In the genomic region with DNA sequence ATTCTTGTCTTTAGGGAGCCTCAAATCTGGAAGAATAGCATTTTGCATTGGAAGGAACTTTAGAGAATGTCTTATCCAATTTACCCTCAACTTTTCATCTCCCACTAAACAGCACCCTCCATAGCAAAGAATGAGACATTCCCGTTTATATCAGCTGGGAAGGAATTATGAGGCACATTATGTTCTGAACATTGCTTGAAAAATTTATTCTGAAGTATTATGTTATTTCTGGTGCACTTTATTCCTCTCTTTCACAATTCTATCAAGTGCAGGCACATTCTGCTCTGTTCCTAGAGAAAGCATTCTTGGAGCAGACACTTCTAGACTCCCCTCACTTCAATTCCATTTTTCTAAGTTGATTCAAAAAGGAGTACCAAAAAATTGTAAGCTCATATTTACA, we compare ENCODE assay signal across 20 cellular contexts.
A peak's percentile ranks its signal among the peaks of the same experiment; 100 is the strongest.
DNase-seq lines count a peak whose midpoint lies in the region; TF ChIP-seq lines count a peak whose summit lies in the region.
"Had no signal": no experiment of that assay in that cellular context is flagged by ENCODE, and none has a peak within 500 bp of the region (broad histone marks: within the 10 kb centered on the region; RNA-seq: fewer than 3 reads in every experiment).

No MANE protein-coding gene starts in this region.

- peaks cover 4% of the 10 kb centered on the region for H3K36me3 Mint-ChIP-seq in neural progenitor cell
- H3K36me3 Mint-ChIP-seq: CD4-positive, alpha-beta memory T cell had no signal

- no peak overlapping the region for H2AFZ ChIP-seq in hepatocyte
- no peak overlapping the region for H2AFZ ChIP-seq in neural progenitor cell (replicated peaks)

- H3K79me2 ChIP-seq in hepatocyte (no peaks in the 10 kb centered on the region), neural progenitor cell (ENCODE audit: low read depth) (no peaks in the 10 kb centered on the region)

- DNase-seq in esophagus squamous epithelium (lab: John Stamatoyannopoulos, UW) (no peak), hepatocyte (ENCODE audit: low spot score) (no peak), sigmoid colon (no peak), tibial nerve (ENCODE audit: low spot score in 2 of 2) (no peak), neural progenitor cell (ENCODE audit: low spot score) (no peak), putamen (ENCODE audit: low spot score) (no peak), RPMI8226 (no peak)
- DNase-seq: Caco-2; CD4-positive, alpha-beta memory T cell; DMS 273 treated with DMSO at 0.1 percent for 48 hours; DMS79 treated with DMSO at 0.1 percent for 48 hours; IMR-90; NCI-H1417; NCI-H1694 treated with DMSO at 0.1 percent for 48 hours; NCI-H2081 treated with DMSO at 0.1 percent for 48 hours; NCI-H2171 treated with DMSO at 0.1 percent for 48 hours; NCI-H524 treated with DMSO at 0.1 percent for 48 hours; Peyer's patch had no signal

- peaks cover 25% of the 10 kb centered on the region for H3K4me1 Mint-ChIP-seq in neural progenitor cell
- H3K4me1 Mint-ChIP-seq: CD4-positive, alpha-beta memory T cell had no signal

- no peaks in the 10 kb centered on the region for H3K9me2 ChIP-seq in hepatocyte (replicated peaks; ENCODE audit: insufficient read depth)

- peak in 2 of 4 donors; percentile 20 to 83 for TF ChIP-seq EP300 in sigmoid colon (IDR thresholded peaks at IDR 0.05)
- TF ChIP-seq EP300 in tibial nerve (IDR thresholded peaks at IDR 0.05): peak; percentile 46 to 89

- intact Hi-C loops in esophagus squamous epithelium (cut with DNase I): no loop called here
- intact Hi-C loops in sigmoid colon (cut with DNase I): no loop called here

- no peak overlapping the region for H3K4me3 Mint-ChIP-seq in neural progenitor cell
- H3K4me3 Mint-ChIP-seq: CD4-positive, alpha-beta memory T cell had no signal

- WGBS in esophagus squamous epithelium, 2 donors: 59 to 77% methylated on average over 1 of the region's 1 CpG
- 90% methylated on average over 1 of the region's 1 CpG for WGBS in hepatocyte (ENCODE audit: low lambda C conversion rate, missing lambda C conversion rate)
- WGBS in sigmoid colon, 2 donors: 84 to 88% methylated on average over 1 of the region's 1 CpG
- 47 to 50% methylated on average over 1 of the region's 1 CpG for WGBS in tibial nerve, 2 donors

- H3K4me3 ChIP-seq in esophagus squamous epithelium (no peak overlapping the region), hepatocyte (no peak overlapping the region), sigmoid colon (no peak overlapping the region), tibial nerve (no peak overlapping the region), neural progenitor cell (no peak overlapping the region)
- H3K4me3 ChIP-seq: BLaER1 treated with 17β-estradiol and CSF1 and Interleukin-3, amounts not matched to agents 10 nM and 100 nM; Peyer's patch had no signal

- H3K36me3 ChIP-seq in esophagus squamous epithelium (peaks cover 0 to 3% (median 0%) of the 10 kb centered on the region in 3 donors), hepatocyte (replicated peaks; ENCODE audit: insufficient read depth, low read depth) (no peaks in the 10 kb centered on the region), sigmoid colon (no peaks in the 10 kb centered on the region), tibial nerve (no peaks in the 10 kb centered on the region), neural progenitor cell (no peaks in the 10 kb centered on the region)

- H3K27ac ChIP-seq in esophagus squamous epithelium (peak overlapping the region in 3 of 4 donors; percentile 65 to 84 (median 83)), hepatocyte (peak overlapping the region; percentile 18), sigmoid colon (peak overlapping the region; percentile 34 to 83 (median 40)), tibial nerve (peak overlapping the region in 3 of 4 donors; percentile 54 to 85 (median 84)), neural progenitor cell (no peak overlapping the region)
- H3K27ac ChIP-seq: BLaER1 treated with 17β-estradiol and CSF1 and Interleukin-3, amounts not matched to agents 10 nM and 100 nM; KMS-11 had no signal

- H3K9ac ChIP-seq in neural progenitor cell: no peak overlapping the region
- H3K9ac ChIP-seq: BLaER1 treated with 17β-estradiol and CSF1 and Interleukin-3, amounts not matched to agents 10 nM and 100 nM; KMS-11 had no signal

- H3K9me3 ChIP-seq in esophagus squamous epithelium: no peaks in the 10 kb centered on the region
- H3K9me3 ChIP-seq in hepatocyte (ENCODE audit: low read depth): no peaks in the 10 kb centered on the region
- no peaks in the 10 kb centered on the region for H3K9me3 ChIP-seq in sigmoid colon
- no peaks in the 10 kb centered on the region for H3K9me3 ChIP-seq in tibial nerve
- no peaks in the 10 kb centered on the region for H3K9me3 ChIP-seq in neural progenitor cell (ENCODE audit: low read depth)
- H3K9me3 ChIP-seq: BLaER1 treated with 17β-estradiol and CSF1 and Interleukin-3, amounts not matched to agents 10 nM and 100 nM; Caco-2; Peyer's patch had no signal

- TF ChIP-seq POLR2A in esophagus squamous epithelium (IDR thresholded peaks at IDR 0.05): no peak
- TF ChIP-seq POLR2A in sigmoid colon (IDR thresholded peaks at IDR 0.05): no peak
- no peak for TF ChIP-seq POLR2A in tibial nerve (IDR thresholded peaks at IDR 0.05)

- TF ChIP-seq CTCF in esophagus squamous epithelium (IDR thresholded peaks at IDR 0.05) (no peak), hepatocyte (IDR thresholded peaks at IDR 0.05; ENCODE audit: poor library complexity) (no peak), sigmoid colon (IDR thresholded peaks at IDR 0.05) (no peak), tibial nerve (IDR thresholded peaks at IDR 0.05) (no peak), neural progenitor cell (IDR thresholded peaks at IDR 0.05) (no peak)

- H3F3A ChIP-seq in neural progenitor cell (ENCODE audit: low read depth): peaks cover 25% of the 10 kb centered on the region

- H3K27me3 ChIP-seq in esophagus squamous epithelium: no peaks in the 10 kb centered on the region
- no peaks in the 10 kb centered on the region for H3K27me3 ChIP-seq in hepatocyte
- no peaks in the 10 kb centered on the region for H3K27me3 ChIP-seq in sigmoid colon
- H3K27me3 ChIP-seq in tibial nerve: no peaks in the 10 kb centered on the region
- H3K27me3 ChIP-seq in neural progenitor cell: no peaks in the 10 kb centered on the region
- H3K27me3 ChIP-seq: BLaER1 treated with 17β-estradiol and CSF1 and Interleukin-3, amounts not matched to agents 10 nM and 100 nM; Peyer's patch had no signal

- H3K4me2 ChIP-seq in hepatocyte (no peak overlapping the region), neural progenitor cell (no peak overlapping the region)
- H3K4me2 ChIP-seq: BLaER1 treated with 17β-estradiol and CSF1 and Interleukin-3, amounts not matched to agents 10 nM and 100 nM; KMS-11 had no signal

- H4K20me1 ChIP-seq in hepatocyte (ENCODE audit: insufficient read depth, poor library complexity, severe bottlenecking) (no peaks in the 10 kb centered on the region), neural progenitor cell (ENCODE audit: low read depth) (no peaks in the 10 kb centered on the region)

- H3K4me1 ChIP-seq in esophagus squamous epithelium (peaks cover 0 to 38% (median 17%) of the 10 kb centered on the region in 3 donors), hepatocyte (ENCODE audit: insufficient read depth) (no peaks in the 10 kb centered on the region), sigmoid colon (peaks cover 0 to 25% (median 14%) of the 10 kb centered on the region in 4 donors), tibial nerve (peaks cover 0 to 35% (median 4%) of the 10 kb centered on the region in 4 donors), neural progenitor cell (peaks cover 12% of the 10 kb centered on the region)
- H3K4me1 ChIP-seq: Caco-2, Peyer's patch had no signal

- H3K27ac Mint-ChIP-seq in neural progenitor cell: no peak overlapping the region
- H3K27ac Mint-ChIP-seq: CD4-positive, alpha-beta memory T cell had no signal

- peaks cover 4% of the 10 kb centered on the region for H3K27me3 Mint-ChIP-seq in neural progenitor cell (ENCODE audit: insufficient read depth, low read depth)
- H3K27me3 Mint-ChIP-seq: CD4-positive, alpha-beta memory T cell had no signal

- H3K9me3 Mint-ChIP-seq in neural progenitor cell: no peaks in the 10 kb centered on the region
- H3K9me3 Mint-ChIP-seq: CD4-positive, alpha-beta memory T cell had no signal
